Comparison of ENCODE assay signal across 15 cellular contexts in the genomic region with DNA sequence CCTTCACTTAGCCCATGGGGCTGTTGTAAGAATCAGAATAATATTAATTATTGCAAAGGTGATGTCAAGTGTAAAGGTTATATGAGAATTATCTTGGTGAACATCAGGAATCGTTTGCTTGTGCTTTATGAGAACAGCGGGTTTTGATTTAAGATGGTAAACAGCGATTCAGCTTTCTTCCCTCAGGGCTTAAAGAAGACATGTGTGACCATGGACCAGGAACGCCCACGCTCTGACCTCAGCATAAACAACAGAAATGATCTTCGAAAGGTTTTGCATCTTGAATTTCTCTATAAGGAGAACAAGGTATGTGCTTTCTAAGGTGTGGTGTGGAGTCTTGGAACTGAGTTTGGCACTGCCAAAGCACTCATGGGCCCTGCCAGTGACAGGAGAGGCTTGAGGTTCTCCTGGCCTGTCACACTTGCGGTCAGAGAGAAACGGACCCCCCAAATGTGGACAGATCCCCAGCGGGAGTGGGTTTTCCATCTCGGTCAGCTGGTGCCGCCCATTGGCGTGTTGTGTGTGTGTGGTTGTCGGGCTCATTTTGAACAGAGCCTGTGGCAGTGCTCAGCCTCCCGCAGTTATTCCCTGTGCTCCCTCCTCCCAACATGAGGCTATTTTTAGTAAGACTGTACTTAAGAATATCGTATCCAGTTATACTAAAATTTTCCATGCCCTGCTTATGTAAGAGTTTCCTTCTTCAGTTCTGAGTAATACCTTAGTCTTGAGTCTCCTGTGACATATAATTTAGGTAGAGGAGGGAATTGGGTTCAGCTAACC. TPM values are rescaled to one million over a fixed set of nuclear protein-coding genes. Genes with fewer than 3 reads are reported as not detected.
DNase-seq lines count a peak whose midpoint lies in the region; ATAC-seq, FAIRE-seq and TF ChIP-seq lines count a peak whose summit lies in the region.
"Had no signal": no experiment of that assay in that cellular context is flagged by ENCODE, and none has a peak within 500 bp of the region (broad histone marks: within the 10 kb centered on the region; RNA-seq: fewer than 3 reads in every experiment).

No MANE protein-coding gene starts in this region.

- H3K36me3 ChIP-seq in lower lobe of right lung (peaks cover 46% of the 10 kb centered on the region), stomach smooth muscle (ENCODE audit: control insufficient read depth in 2 of 2, insufficient read depth in 2 of 2, low read length in 2 of 2) (peaks cover 7 to 9% of the 10 kb centered on the region in 2 donors), HepG2 (replicated peaks in 1 of 2; ENCODE audit: control insufficient read depth in 1 of 2, insufficient read depth in 2 of 2, low read length in 2 of 2) (no peaks in the 10 kb centered on the region), ovary (no peaks in the 10 kb centered on the region)

- TF ChIP-seq CTCF in LNCaP clone FGC (IDR thresholded peaks at IDR 0.05; ENCODE audit: control insufficient read depth, extremely low read depth, insufficient read depth) (no peak), lower lobe of right lung (IDR thresholded peaks at IDR 0.05) (no peak), HepG2 (CRISPR knock-in tag; IDR thresholded peaks at IDR 0.05) (no peak), ovary (IDR thresholded peaks at IDR 0.05) (no peak)

- FAIRE-seq in HepG2 (lab: Jason Lieb, UNC): no peak
- FAIRE-seq: pancreas, TTC549 had no signal

- no peak for TF ChIP-seq EP300 in HepG2 (IDR thresholded peaks at IDR 0.05; ENCODE audit: low read depth in 2 of 2, low read length in 2 of 2)
- TF ChIP-seq EP300 in HepG2 (CRISPR knock-in tag; IDR thresholded peaks at IDR 0.05; ENCODE audit: borderline replicate concordance): no peak
- no peak for TF ChIP-seq EP300 in ovary (IDR thresholded peaks at IDR 0.05)

- H3K4me2 ChIP-seq in HepG2 (ENCODE audit: low read depth, low read length): no peak overlapping the region
- H3K4me2 ChIP-seq: BLaER1 had no signal

- no peak overlapping the region for H3K27ac ChIP-seq in lower lobe of right lung
- peak overlapping the region; percentile 77 for H3K27ac ChIP-seq in stomach smooth muscle (ENCODE audit: low read length)
- H3K27ac ChIP-seq in HepG2 (ENCODE audit: extremely low read length, insufficient read depth, low read length): no peak overlapping the region
- H3K27ac ChIP-seq in ovary: no peak overlapping the region
- H3K27ac ChIP-seq: BLaER1, epithelial cell of prostate, pancreas had no signal

- no TSS peak for BruUV-seq in HepG2 (replicated peaks; lab: Mats Ljungman, UMichigan)

- H3K4me3 ChIP-seq in LNCaP clone FGC (ENCODE audit: low read depth, low read length): peak overlapping the region; percentile 10; the same call in 1 of the 2 replicates
- H3K4me3 ChIP-seq in lower lobe of right lung: no peak overlapping the region
- peak overlapping the region; percentile 38 to 40 for H3K4me3 ChIP-seq in stomach smooth muscle (ENCODE audit: low read length in 2 of 2)
- H3K4me3 ChIP-seq in HepG2 (replicated peaks in 1 of 3; ENCODE audit: insufficient read depth in 1 of 3, low read depth in 2 of 3, low read length in 3 of 3): no peak overlapping the region
- no peak overlapping the region for H3K4me3 ChIP-seq in ovary
- H3K4me3 ChIP-seq: BLaER1, pancreas had no signal

- 47% methylated on average over 8 of the region's 15 CpGs for WGBS in HepG2 (ENCODE audit: low lambda C conversion rate)
- 68 to 83% (median 68%) methylated on average over 15 of the region's 15 CpGs for WGBS in ovary, 3 donors

- CTCF ChIA-PET in HepG2 (lab: Yijun Ruan, JAX; ENCODE audit: low intra/inter-chr PET ratio, low total read pairs): no interaction called here

- intact Hi-C loops in lower lobe of right lung (cut with DNase I) (no loop called here), HepG2 (cut with micrococcal nuclease; ENCODE audit: unreplicated experiment) (no loop called here), ovary (cut with DNase I) (no loop called here)

- H3K27me3 ChIP-seq in lower lobe of right lung (ENCODE audit: low read depth): no peaks in the 10 kb centered on the region
- no peaks in the 10 kb centered on the region for H3K27me3 ChIP-seq in stomach smooth muscle (ENCODE audit: control insufficient read depth in 1 of 2, insufficient read depth in 2 of 2, low read length in 2 of 2)
- peaks cover 0 to 12% of the 10 kb centered on the region in 2 experiments; a peak in 1 of 5 replicates for H3K27me3 ChIP-seq in HepG2 (ENCODE audit: control insufficient read depth in 1 of 2, insufficient read depth in 2 of 2, low read length in 2 of 2)
- no peaks in the 10 kb centered on the region for H3K27me3 ChIP-seq in ovary
- H3K27me3 ChIP-seq: BLaER1, pancreas had no signal

- H3K9ac ChIP-seq in stomach smooth muscle (ENCODE audit: low read length in 2 of 2): no peak overlapping the region
- no peak overlapping the region for H3K9ac ChIP-seq in HepG2 (ENCODE audit: insufficient read depth, low read depth, low read length)
- H3K9ac ChIP-seq: BLaER1 had no signal

- H3K79me2 ChIP-seq in HepG2 (ENCODE audit: insufficient read depth, low read length): no peaks in the 10 kb centered on the region

- in situ Hi-C loops in HepG2 (cut with HindIII; ENCODE audit: extremely low pct_ligation_motif_present, low pct_unique_long_range_greater_than_20kb): no loop called here

- H3K4me1 ChIP-seq in lower lobe of right lung (no peaks in the 10 kb centered on the region), stomach smooth muscle (ENCODE audit: control insufficient read depth, insufficient read depth, low read length) (peaks cover 51% of the 10 kb centered on the region), HepG2 (ENCODE audit: insufficient read depth, low read length) (no peaks in the 10 kb centered on the region), ovary (ENCODE audit: insufficient read depth) (peaks cover 12% of the 10 kb centered on the region)
- H3K4me1 ChIP-seq: BLaER1, pancreas had no signal

- TF ChIP-seq POLR2A in HepG2 (IDR thresholded peaks at IDR 0.05; ENCODE audit: insufficient read depth in 1 of 2, low read depth in 2 of 2, low read length in 2 of 2) (no peak), ovary (IDR thresholded peaks at IDR 0.05) (no peak)

- no peaks in the 10 kb centered on the region for H4K20me1 ChIP-seq in HepG2 (ENCODE audit: insufficient read depth, low read length)
- H4K20me1 ChIP-seq: BLaER1 had no signal

- ATAC-seq in lower lobe of right lung (peak; percentile 61 to 80), GM18511 (IDR thresholded peaks at IDR 0.05; ENCODE audit: unreplicated experiment) (no peak), HepG2 (no peak)

- TF ChIP-seq RAD21 in HepG2 (CRISPR knock-in tag; IDR thresholded peaks at IDR 0.05): no peak

- POLR2A ChIA-PET in HepG2 (lab: Yijun Ruan, JAX): no interaction called here

- H2AFZ ChIP-seq in HepG2 (ENCODE audit: low read length): no peak overlapping the region

- H3K9me3 ChIP-seq in lower lobe of right lung (no peaks in the 10 kb centered on the region), stomach smooth muscle (ENCODE audit: control insufficient read depth in 2 of 2, low read length in 2 of 2) (no peaks in the 10 kb centered on the region), HepG2 (ENCODE audit: low read length) (no peaks in the 10 kb centered on the region), ovary (no peaks in the 10 kb centered on the region)
- H3K9me3 ChIP-seq: BLaER1, pancreas had no signal

- DNase-seq in LNCaP clone FGC (ENCODE audit: low read depth) (peak; percentile 91), fibroblast of gingiva (ENCODE audit: low read depth) (peak; percentile 86), lower lobe of right lung (no peak), HepG2 (ENCODE audit: low spot score) (no peak), ovary (no peak), NCI-H1694 treated with DMSO at 0.1 percent for 48 hours (lab: John Stamatoyannopoulos, UW) (no peak)
- DNase-seq: activated naive CD4-positive, alpha-beta T cell treated with anti-CD3 and anti-CD28 coated beads, Interleukin-2, amount 50 U/mL, for 16 hours; DND-41; pancreas; stimulated activated CD8-positive, alpha-beta memory T cell treated with anti-CD3 and anti-CD28 coated beads, Interleukin-4, amount 100 ng/mL, for 48 hours had no signal

RNA-seq across cellular contexts. Expression of gene MINDY4, which starts 7.2 kb away (rescaled TPM):
- total RNA-seq in lower lobe of right lung: 13.8 TPM
- not detected in 2 replicates for total RNA-seq in HepG2 (2016; rRNA removed; fragmentation: Illumina TruSeq; extraction: Trizol)
- not detected in 2 replicates for total RNA-seq in HepG2 (2016; cell fraction: cytosol; rRNA removed; fragmentation: Illumina TruSeq; extraction: Trizol; ENCODE audit: low read depth)
- not detected in 2 replicates for total RNA-seq in HepG2 (2016; cell fraction: insoluble cytoplasmic fraction; rRNA removed; fragmentation: Illumina TruSeq; extraction: Trizol)
- total RNA-seq in HepG2 (2016; cell fraction: membrane; rRNA removed; fragmentation: Illumina TruSeq; extraction: Trizol): not detected in 2 replicates
- not detected in 2 replicates for total RNA-seq in HepG2 (2016; cell fraction: nucleus; rRNA removed; fragmentation: Illumina TruSeq; extraction: Trizol)
- not detected in 2 replicates for polyA plus RNA-seq in HepG2 (2011; rRNA removed)
- polyA plus RNA-seq in HepG2 (2011; cell fraction: cytosol; rRNA removed): not detected in 2 replicates
- polyA plus RNA-seq in HepG2 (2011; cell fraction: nucleus; rRNA removed): not detected in 2 replicates
- polyA plus RNA-seq in HepG2 (2012): not detected in 2 replicates
- not detected in 2 replicates for polyA plus RNA-seq in HepG2 (2016; cell fraction: cytosol; fragmentation: Illumina TruSeq; extraction: Trizol; ENCODE audit: low read depth)
- not detected in 2 replicates for polyA plus RNA-seq in HepG2 (2016; cell fraction: insoluble cytoplasmic fraction; fragmentation: Illumina TruSeq; extraction: Trizol; ENCODE audit: low read depth)
- not detected in 2 replicates for polyA plus RNA-seq in HepG2 (2016; cell fraction: membrane; fragmentation: Illumina TruSeq; extraction: Trizol; ENCODE audit: low read depth)
- not detected in 2 replicates for polyA plus RNA-seq in HepG2 (2016; cell fraction: nucleus; fragmentation: Illumina TruSeq; extraction: Trizol; ENCODE audit: insufficient read depth, low read depth)
- not detected in 2 replicates for polyA minus RNA-seq in HepG2 (2011; rRNA and poly(A)+ RNA removed; ENCODE audit: low replicate concordance)
- not detected in 2 replicates for polyA minus RNA-seq in HepG2 (2011; cell fraction: cytosol; rRNA and poly(A)+ RNA removed)
- not detected in 2 replicates for polyA minus RNA-seq in HepG2 (2011; cell fraction: nucleus; rRNA and poly(A)+ RNA removed)
- 10 to 100 TPM in 5 of 7 donors, 1 to 10 TPM in 2; 7.9 to 30.3 (median 22.9) TPM for total RNA-seq in ovary
- 1 to 10 TPM; 6.9 to 8.4 TPM for polyA plus RNA-seq in ovary

RNA-seq across cellular contexts. Expression of gene INMT, which starts 26.5 kb away (rescaled TPM):
- total RNA-seq in lower lobe of right lung: 249 TPM
- total RNA-seq in HepG2 (2016; rRNA removed; fragmentation: Illumina TruSeq; extraction: Trizol): not detected in 2 replicates
- not detected in 2 replicates for total RNA-seq in HepG2 (2016; cell fraction: cytosol; rRNA removed; fragmentation: Illumina TruSeq; extraction: Trizol; ENCODE audit: low read depth)
- not detected in 2 replicates for total RNA-seq in HepG2 (2016; cell fraction: insoluble cytoplasmic fraction; rRNA removed; fragmentation: Illumina TruSeq; extraction: Trizol)
- not detected in 2 replicates for total RNA-seq in HepG2 (2016; cell fraction: membrane; rRNA removed; fragmentation: Illumina TruSeq; extraction: Trizol)
- total RNA-seq in HepG2 (2016; cell fraction: nucleus; rRNA removed; fragmentation: Illumina TruSeq; extraction: Trizol): not detected in 2 replicates
- polyA plus RNA-seq in HepG2 (2011; rRNA removed): not detected in 2 replicates
- polyA plus RNA-seq in HepG2 (2011; cell fraction: cytosol; rRNA removed): not detected in 2 replicates
- not detected in 2 replicates for polyA plus RNA-seq in HepG2 (2011; cell fraction: nucleus; rRNA removed)
- not detected in 2 replicates for polyA plus RNA-seq in HepG2 (2012)
- polyA plus RNA-seq in HepG2 (2016; cell fraction: cytosol; fragmentation: Illumina TruSeq; extraction: Trizol; ENCODE audit: low read depth): not detected in 2 replicates
- not detected in 2 replicates for polyA plus RNA-seq in HepG2 (2016; cell fraction: insoluble cytoplasmic fraction; fragmentation: Illumina TruSeq; extraction: Trizol; ENCODE audit: low read depth)
- not detected in 2 replicates for polyA plus RNA-seq in HepG2 (2016; cell fraction: membrane; fragmentation: Illumina TruSeq; extraction: Trizol; ENCODE audit: low read depth)
- not detected in 2 replicates for polyA plus RNA-seq in HepG2 (2016; cell fraction: nucleus; fragmentation: Illumina TruSeq; extraction: Trizol; ENCODE audit: insufficient read depth, low read depth)
- not detected in 2 replicates for polyA minus RNA-seq in HepG2 (2011; rRNA and poly(A)+ RNA removed; ENCODE audit: low replicate concordance)
- polyA minus RNA-seq in HepG2 (2011; cell fraction: cytosol; rRNA and poly(A)+ RNA removed): not detected in 2 replicates
- polyA minus RNA-seq in HepG2 (2011; cell fraction: nucleus; rRNA and poly(A)+ RNA removed): not detected in 2 replicates
- 100 to 1,000 TPM in 1 of 7 donors, 10 to 100 TPM in 4, 1 to 10 TPM in 1, under 1 TPM in 1; 0.99 to 153 (median 41.8) TPM for total RNA-seq in ovary
- 10 to 100 TPM; 11.9 to 37.3 TPM for polyA plus RNA-seq in ovary

Comparison
In these comparisons a context has a peak if more than half of its experiments do, and no peak if none do; other contexts are left out.
1. DNase-seq: peak in LNCaP clone FGC (single experiment) and fibroblast of gingiva (single experiment); none in lower lobe of right lung (single experiment), HepG2 (single experiment), ovary (0 of 5) and NCI-H1694 treated with DMSO at 0.1 percent for 48 hours (single experiment).
2. H3K4me3 ChIP-seq: peak in LNCaP clone FGC (single experiment) and stomach smooth muscle (2 of 2); none in lower lobe of right lung (single experiment), HepG2 (0 of 3) and ovary (single experiment).
3. ATAC-seq: peak in lower lobe of right lung (2 of 2); none in GM18511 (single experiment) and HepG2 (single experiment).
4. RNA of gene MINDY4, which starts 7.2 kb away (total RNA-seq): 7.9 to 30.3 TPM in ovary and 13.8 TPM in lower lobe of right lung (single experiment); not detected in HepG2; every median in the first group is over 4 times any median in the second.